ENCODE assay signal across 14 cellular contexts in the genomic region with DNA sequence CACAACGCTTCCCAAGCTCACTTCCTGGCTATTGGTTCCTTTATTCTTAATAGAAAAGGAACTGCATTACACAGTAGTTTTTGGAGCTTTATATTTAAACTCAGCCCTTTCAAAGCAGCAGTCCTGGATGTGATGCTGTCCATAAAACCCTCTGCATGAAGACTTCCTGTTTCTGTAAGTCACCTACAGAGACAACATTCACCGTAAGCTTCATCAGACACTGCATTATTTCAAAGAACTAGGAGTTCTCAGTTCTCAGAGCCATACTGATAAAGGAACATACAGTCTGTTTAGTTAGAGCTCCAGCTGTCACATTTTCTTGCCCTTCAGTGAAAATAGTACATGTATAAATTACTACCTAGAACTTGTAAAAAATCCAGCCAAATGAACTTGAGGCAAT.
DNase-seq lines count a peak whose midpoint lies in the region; ATAC-seq and TF ChIP-seq lines count a peak whose summit lies in the region.
"Had no signal": no experiment of that assay in that cellular context is flagged by ENCODE, and none has a peak within 500 bp of the region (broad histone marks: within the 10 kb centered on the region; RNA-seq: fewer than 3 reads in every experiment).

No MANE protein-coding gene starts in this region.

- H3K27me3 Mint-ChIP-seq in activated CD8-positive, alpha-beta memory T cell treated with anti-CD3 and anti-CD28 coated beads, Interleukin-2, amount 10 ng/mL, durations not matched to agents 7 days and 5 days: no peaks in the 10 kb centered on the region
- H3K27me3 Mint-ChIP-seq in activated naive CD8-positive, alpha-beta T cell treated with anti-CD3 and anti-CD28 coated beads, Interleukin-2, amount 50 U/mL, for 24 hours: no peaks in the 10 kb centered on the region
- H3K27me3 Mint-ChIP-seq: brain; effector memory CD8-positive, alpha-beta T cell; stimulated activated memory B cell treated with anti-CD40 and anti-IgM and Interleukin-4, amounts not matched to agents 10 μg/mL and 1 μg/mL and 100 μg/mL, for 72 hours had no signal

- H3K9me3 Mint-ChIP-seq in activated CD8-positive, alpha-beta memory T cell treated with anti-CD3 and anti-CD28 coated beads, Interleukin-2, amount 10 ng/mL, durations not matched to agents 7 days and 5 days (ENCODE audit: low read depth): no peaks in the 10 kb centered on the region
- H3K9me3 Mint-ChIP-seq in activated naive CD8-positive, alpha-beta T cell treated with anti-CD3 and anti-CD28 coated beads, Interleukin-2, amount 50 U/mL, for 24 hours: no peaks in the 10 kb centered on the region
- H3K9me3 Mint-ChIP-seq: effector memory CD8-positive, alpha-beta T cell; stimulated activated memory B cell treated with anti-CD40 and anti-IgM and Interleukin-4, amounts not matched to agents 10 μg/mL and 1 μg/mL and 100 μg/mL, for 72 hours had no signal

- DNase-seq in CD1c-positive myeloid dendritic cell (ENCODE audit: extremely low spot score) (peak; percentile 51), GM10266 (ENCODE audit: extremely low spot score) (peak; percentile 10), OCI-M1 (lab: John Stamatoyannopoulos, UW) (peak; percentile 61), inferior parietal cortex (ENCODE audit: extremely low spot score) (peak; percentile 59), NCI-H345 (lab: John Stamatoyannopoulos, UW) (no peak)
- no peak for DNase-seq in activated CD8-positive, alpha-beta memory T cell treated with anti-CD3 and anti-CD28 coated beads, Interleukin-2, amount 10 ng/mL, durations not matched to agents 7 days and 5 days
- no peak for DNase-seq in activated naive CD8-positive, alpha-beta T cell treated with anti-CD3 and anti-CD28 coated beads, Interleukin-2, amount 50 U/mL, for 24 hours
- DNase-seq: activated gamma-delta T cell treated with Interleukin-2 at 50 U/mL for 16 hours; effector memory CD8-positive, alpha-beta T cell; PC-3; WERI-Rb-1 had no signal

- no peak for ATAC-seq in activated CD8-positive, alpha-beta memory T cell treated with anti-CD3 and anti-CD28 coated beads, Interleukin-2, amount 10 ng/mL, durations not matched to agents 7 days and 5 days
- no peak for ATAC-seq in activated naive CD8-positive, alpha-beta T cell treated with anti-CD3 and anti-CD28 coated beads, Interleukin-2, amount 50 U/mL, for 24 hours
- ATAC-seq: effector memory CD8-positive, alpha-beta T cell; HepG2; PC-3; stimulated activated memory B cell treated with anti-CD40 and anti-IgM and Interleukin-4, amounts not matched to agents 10 μg/mL and 1 μg/mL and 100 μg/mL, for 72 hours had no signal

- peaks cover 8% of the 10 kb centered on the region for H3K4me1 Mint-ChIP-seq in activated CD8-positive, alpha-beta memory T cell treated with anti-CD3 and anti-CD28 coated beads, Interleukin-2, amount 10 ng/mL, durations not matched to agents 7 days and 5 days
- H3K4me1 Mint-ChIP-seq in activated naive CD8-positive, alpha-beta T cell treated with anti-CD3 and anti-CD28 coated beads, Interleukin-2, amount 50 U/mL, for 24 hours: peaks cover 23% of the 10 kb centered on the region

- H3K36me3 Mint-ChIP-seq in activated CD8-positive, alpha-beta memory T cell treated with anti-CD3 and anti-CD28 coated beads, Interleukin-2, amount 10 ng/mL, durations not matched to agents 7 days and 5 days: peaks cover 17% of the 10 kb centered on the region
- peaks cover 18% of the 10 kb centered on the region for H3K36me3 Mint-ChIP-seq in activated naive CD8-positive, alpha-beta T cell treated with anti-CD3 and anti-CD28 coated beads, Interleukin-2, amount 50 U/mL, for 24 hours (ENCODE audit: low read depth)

- H3K27ac Mint-ChIP-seq in activated CD8-positive, alpha-beta memory T cell treated with anti-CD3 and anti-CD28 coated beads, Interleukin-2, amount 10 ng/mL, durations not matched to agents 7 days and 5 days: no peak overlapping the region
- no peak overlapping the region for H3K27ac Mint-ChIP-seq in activated naive CD8-positive, alpha-beta T cell treated with anti-CD3 and anti-CD28 coated beads, Interleukin-2, amount 50 U/mL, for 24 hours
- H3K27ac Mint-ChIP-seq: stimulated activated memory B cell treated with anti-CD40 and anti-IgM and Interleukin-4, amounts not matched to agents 10 μg/mL and 1 μg/mL and 100 μg/mL, for 72 hours had no signal

- CTCF ChIA-PET in activated CD8-positive, alpha-beta memory T cell treated with anti-CD3 and anti-CD28 coated beads, Interleukin-2, amount 10 ng/mL, durations not matched to agents 7 days and 5 days (lab: Charles Lee): interaction anchor here (1.2 to 1.6 kb wide), 2 partner anchors 20 to 35 kb away, joined by 3 to 5 read pairs; no protein-coding TSS in a partner anchor

- no peak overlapping the region for H3K4me3 Mint-ChIP-seq in activated CD8-positive, alpha-beta memory T cell treated with anti-CD3 and anti-CD28 coated beads, Interleukin-2, amount 10 ng/mL, durations not matched to agents 7 days and 5 days
- H3K4me3 Mint-ChIP-seq in activated naive CD8-positive, alpha-beta T cell treated with anti-CD3 and anti-CD28 coated beads, Interleukin-2, amount 50 U/mL, for 24 hours: no peak overlapping the region
- H3K4me3 Mint-ChIP-seq: effector memory CD8-positive, alpha-beta T cell; stimulated activated memory B cell treated with anti-CD40 and anti-IgM and Interleukin-4, amounts not matched to agents 10 μg/mL and 1 μg/mL and 100 μg/mL, for 72 hours had no signal

- TF ChIP-seq CTCF in GM10266 (IDR thresholded peaks at IDR 0.05; ENCODE audit: control insufficient read depth, insufficient read depth, low read depth, missing control alignments): no peak

Comparison
In these comparisons a context has a peak if more than half of its experiments do, and no peak if none do; other contexts are left out.
1. DNase-seq: peak in CD1c-positive myeloid dendritic cell (single experiment), GM10266 (single experiment), OCI-M1 (single experiment) and inferior parietal cortex (single experiment); none in NCI-H345 (single experiment), activated CD8-positive, alpha-beta memory T cell treated with anti-CD3 and anti-CD28 coated beads, Interleukin-2, amount 10 ng/mL, durations not matched to agents 7 days and 5 days (single experiment) and activated naive CD8-positive, alpha-beta T cell treated with anti-CD3 and anti-CD28 coated beads, Interleukin-2, amount 50 U/mL, for 24 hours (single experiment).